Comparison of ENCODE assay signal across 24 cellular contexts in the genomic region with DNA sequence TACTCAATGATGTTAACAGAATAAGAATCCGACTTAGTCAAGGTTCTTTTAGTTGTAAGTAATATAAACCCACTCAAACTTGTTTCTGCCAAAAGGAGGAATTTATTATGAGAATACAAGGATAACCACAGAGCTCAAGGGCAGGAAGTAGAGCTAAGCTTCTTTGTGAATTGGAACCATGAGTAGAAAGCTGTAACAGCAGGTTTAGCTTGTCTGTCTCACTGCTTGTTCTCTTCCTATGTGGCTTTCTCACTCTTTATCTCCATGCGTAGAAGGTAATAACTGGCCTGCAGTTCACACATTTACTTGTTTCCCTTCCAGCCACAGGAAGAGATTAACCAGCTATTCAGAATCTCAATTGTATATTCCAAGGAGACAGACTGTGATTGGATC.
A peak's percentile ranks its signal among the peaks of the same experiment; 100 is the strongest.
DNase-seq lines count a peak whose midpoint lies in the region; ATAC-seq and TF ChIP-seq lines count a peak whose summit lies in the region.
"Had no signal": no experiment of that assay in that cellular context is flagged by ENCODE, and none has a peak within 500 bp of the region (broad histone marks: within the 10 kb centered on the region; RNA-seq: fewer than 3 reads in every experiment).

No MANE protein-coding gene starts in this region.

- H3K4me1 Mint-ChIP-seq in CD4-positive, alpha-beta T cell (ENCODE audit: low read depth), result peaks cover 20% of the 10 kb centered on the region
- peaks cover 18% of the 10 kb centered on the region for H3K4me1 Mint-ChIP-seq in activated CD8-positive, alpha-beta T cell treated with anti-CD3 and anti-CD28 coated beads, Interleukin-2, amount 10 ng/mL, durations not matched to agents 7 days and 5 days (ENCODE audit: low read depth)
- peaks cover 10 to 23% (median 15%) of the 10 kb centered on the region in 7 donors for H3K4me1 Mint-ChIP-seq in naive thymus-derived CD4-positive, alpha-beta T cell

- ATAC-seq in CD4-positive, alpha-beta T cell (ENCODE audit: poor library complexity), result no peak
- ATAC-seq in activated CD8-positive, alpha-beta T cell treated with anti-CD3 and anti-CD28 coated beads, Interleukin-2, amount 10 ng/mL, durations not matched to agents 7 days and 5 days, result no peak
- ATAC-seq in naive thymus-derived CD4-positive, alpha-beta T cell, result no peak
- ATAC-seq in GM18873 (IDR thresholded peaks at IDR 0.05; ENCODE audit: low FRiP score, unreplicated experiment) (no peak), GM19452 (IDR thresholded peaks at IDR 0.05; ENCODE audit: unreplicated experiment) (no peak)
- ATAC-seq: heart left ventricle, left lobe of liver, Right ventricle myocardium inferior had no signal

- H3K27ac ChIP-seq in CD4-positive, alpha-beta T cell (ENCODE audit: low read depth, low read length), result no peak overlapping the region
- H3K27ac ChIP-seq in naive thymus-derived CD4-positive, alpha-beta T cell (ENCODE audit: low read depth, low read length), result no peak overlapping the region
- H3K27ac ChIP-seq: breast epithelium, heart left ventricle, neural progenitor cell, prostate gland, stomach had no signal

- POLR2A ChIA-PET in CD4-positive, alpha-beta T cell (lab: Charles Lee), result interaction anchor here (1.6 kb wide), 1 partner anchor 543 kb away, joined by 3 read pairs; no protein-coding TSS in a partner anchor
- POLR2A ChIA-PET in activated CD8-positive, alpha-beta T cell treated with anti-CD3 and anti-CD28 coated beads, Interleukin-2, amount 10 ng/mL, durations not matched to agents 7 days and 5 days (lab: Charles Lee), result interaction anchor here (0.5 kb wide), 1 partner anchor 1169 kb away, joined by 3 read pairs; no protein-coding TSS in a partner anchor
- POLR2A ChIA-PET in naive thymus-derived CD4-positive, alpha-beta T cell (lab: Charles Lee), result no interaction called here

- H3K4me3 ChIP-seq in naive thymus-derived CD4-positive, alpha-beta T cell (ENCODE audit: low read length), result no peak overlapping the region
- H3K4me3 ChIP-seq: breast epithelium, HAP-1, heart left ventricle, neural progenitor cell, prostate gland, stomach had no signal

- H3K4me1 ChIP-seq in naive thymus-derived CD4-positive, alpha-beta T cell (ENCODE audit: control insufficient read depth in 2 of 2, insufficient read depth in 2 of 2, low read length in 2 of 2), result peaks cover 10 to 12% of the 10 kb centered on the region in 2 donors
- H3K4me1 ChIP-seq: breast epithelium, HAP-1, heart left ventricle, neural progenitor cell, prostate gland, stomach had no signal

- H3K4me3 Mint-ChIP-seq in CD4-positive, alpha-beta T cell, result peak overlapping the region; percentile 22
- H3K4me3 Mint-ChIP-seq in activated CD8-positive, alpha-beta T cell treated with anti-CD3 and anti-CD28 coated beads, Interleukin-2, amount 10 ng/mL, durations not matched to agents 7 days and 5 days, result peak overlapping the region; percentile 18
- peak overlapping the region in 8 of 10 donors; percentile 2 to 65 (median 38) for H3K4me3 Mint-ChIP-seq in naive thymus-derived CD4-positive, alpha-beta T cell
- H3K4me3 Mint-ChIP-seq: activated T-cell treated with anti-CD3 and anti-CD28 coated beads, Interleukin-2, amount 50 U/mL, for 24 hours; dendritic cell treated with granulocyte-macrophage colony-stimulating factor and Interleukin-4, amounts not matched to agents 40 ng/mL and 50 ng/mL, for 4 days; mesothelial cell of epicardium; neural progenitor cell; type B pancreatic cell had no signal

- intact Hi-C loops in CD4-positive, alpha-beta T cell (cut with DNase I, micrococcal nuclease), result no loop called here
- intact Hi-C loops in naive thymus-derived CD4-positive, alpha-beta T cell (cut with micrococcal nuclease), result no loop called here

- no peaks in the 10 kb centered on the region for H3K36me3 ChIP-seq in naive thymus-derived CD4-positive, alpha-beta T cell (ENCODE audit: control insufficient read depth in 2 of 3, insufficient read depth in 3 of 3, low read length in 3 of 3)
- H3K36me3 ChIP-seq: breast epithelium, HAP-1, heart left ventricle, neural progenitor cell, prostate gland, stomach had no signal

- peak overlapping the region; percentile 28 for H3K27ac Mint-ChIP-seq in CD4-positive, alpha-beta T cell
- peak overlapping the region; percentile 71 for H3K27ac Mint-ChIP-seq in activated CD8-positive, alpha-beta T cell treated with anti-CD3 and anti-CD28 coated beads, Interleukin-2, amount 10 ng/mL, durations not matched to agents 7 days and 5 days
- peak overlapping the region in 4 of 9 donors; percentile 19 to 61 (median 43) for H3K27ac Mint-ChIP-seq in naive thymus-derived CD4-positive, alpha-beta T cell
- H3K27ac Mint-ChIP-seq: activated T-cell treated with anti-CD3 and anti-CD28 coated beads, Interleukin-2, amount 50 U/mL, for 24 hours; dendritic cell treated with granulocyte-macrophage colony-stimulating factor and Interleukin-4, amounts not matched to agents 40 ng/mL and 50 ng/mL, for 4 days; mesothelial cell of epicardium; neural progenitor cell; type B pancreatic cell had no signal

- DNase-seq in CD4-positive, alpha-beta T cell, result no peak
- DNase-seq in H4 (ENCODE audit: low spot score) (peak; percentile 4), KG1 (lab: John Stamatoyannopoulos, UW) (no peak)
- DNase-seq in activated CD8-positive, alpha-beta T cell treated with anti-CD3 and anti-CD28 coated beads, Interleukin-2, amount 10 ng/mL, durations not matched to agents 7 days and 5 days, result no peak
- no peak for DNase-seq in naive thymus-derived CD4-positive, alpha-beta T cell
- DNase-seq: activated T-cell treated with anti-CD3 and anti-CD28 coated beads, Interleukin-2, amount 50 U/mL, for 24 hours; COR-L47; EL; heart left ventricle; NCI-H1436; NCI-H2171 treated with DMSO at 0.1 percent for 48 hours; stomach; SW 1271 had no signal

- no peaks in the 10 kb centered on the region for H3K36me3 Mint-ChIP-seq in CD4-positive, alpha-beta T cell (ENCODE audit: low read depth)
- no peaks in the 10 kb centered on the region for H3K36me3 Mint-ChIP-seq in activated CD8-positive, alpha-beta T cell treated with anti-CD3 and anti-CD28 coated beads, Interleukin-2, amount 10 ng/mL, durations not matched to agents 7 days and 5 days (ENCODE audit: low read depth)
- H3K36me3 Mint-ChIP-seq in naive thymus-derived CD4-positive, alpha-beta T cell, result no peaks in the 10 kb centered on the region
- H3K36me3 Mint-ChIP-seq: mesothelial cell of epicardium, neural progenitor cell, type B pancreatic cell had no signal

- no peaks in the 10 kb centered on the region for H3K27me3 ChIP-seq in CD4-positive, alpha-beta T cell (ENCODE audit: control insufficient read depth, insufficient read depth, low read length)
- no peaks in the 10 kb centered on the region for H3K27me3 ChIP-seq in naive thymus-derived CD4-positive, alpha-beta T cell (ENCODE audit: control insufficient read depth in 2 of 2, insufficient read depth in 2 of 2, low read length in 2 of 2)
- H3K27me3 ChIP-seq: neural progenitor cell had no signal

- TF ChIP-seq CTCF in CD4-positive, alpha-beta T cell (IDR thresholded peaks at IDR 0.05), result no peak

- H3K9me3 Mint-ChIP-seq in CD4-positive, alpha-beta T cell, result no peaks in the 10 kb centered on the region
- H3K9me3 Mint-ChIP-seq in activated CD8-positive, alpha-beta T cell treated with anti-CD3 and anti-CD28 coated beads, Interleukin-2, amount 10 ng/mL, durations not matched to agents 7 days and 5 days (ENCODE audit: insufficient read depth), result peaks cover 3% of the 10 kb centered on the region
- peaks cover 0 to 6% (median 0%) of the 10 kb centered on the region in 11 donors for H3K9me3 Mint-ChIP-seq in naive thymus-derived CD4-positive, alpha-beta T cell
- H3K9me3 Mint-ChIP-seq: activated T-cell treated with anti-CD3 and anti-CD28 coated beads, Interleukin-2, amount 50 U/mL, for 24 hours; neural progenitor cell had no signal

- CTCF ChIA-PET in CD4-positive, alpha-beta T cell (lab: Charles Lee), result interaction anchor here (0.5 to 1.4 kb wide), 2 partner anchors 14 to 999 kb away, joined by 3 to 4 read pairs; no protein-coding TSS in a partner anchor
- CTCF ChIA-PET in activated CD8-positive, alpha-beta T cell treated with anti-CD3 and anti-CD28 coated beads, Interleukin-2, amount 10 ng/mL, durations not matched to agents 7 days and 5 days (lab: Charles Lee), result no interaction called here
- CTCF ChIA-PET in naive thymus-derived CD4-positive, alpha-beta T cell (lab: Charles Lee), result no interaction called here

- H3K9me3 ChIP-seq in CD4-positive, alpha-beta T cell (ENCODE audit: control insufficient read depth, low read length), result no peaks in the 10 kb centered on the region
- H3K9me3 ChIP-seq in naive thymus-derived CD4-positive, alpha-beta T cell (ENCODE audit: control insufficient read depth in 2 of 3, low read length in 3 of 3), result no peaks in the 10 kb centered on the region
- H3K9me3 ChIP-seq: breast epithelium, HAP-1, heart left ventricle, prostate gland, stomach had no signal

- no peaks in the 10 kb centered on the region for H3K27me3 Mint-ChIP-seq in CD4-positive, alpha-beta T cell
- no peaks in the 10 kb centered on the region for H3K27me3 Mint-ChIP-seq in activated CD8-positive, alpha-beta T cell treated with anti-CD3 and anti-CD28 coated beads, Interleukin-2, amount 10 ng/mL, durations not matched to agents 7 days and 5 days (ENCODE audit: low read depth)
- H3K27me3 Mint-ChIP-seq in naive thymus-derived CD4-positive, alpha-beta T cell, result peaks cover 0 to 3% (median 0%) of the 10 kb centered on the region in 5 donors
- H3K27me3 Mint-ChIP-seq: dendritic cell treated with granulocyte-macrophage colony-stimulating factor and Interleukin-4, amounts not matched to agents 40 ng/mL and 50 ng/mL, for 4 days; type B pancreatic cell had no signal
